ENCODE assay signal across 2 cellular contexts in the genomic region with DNA sequence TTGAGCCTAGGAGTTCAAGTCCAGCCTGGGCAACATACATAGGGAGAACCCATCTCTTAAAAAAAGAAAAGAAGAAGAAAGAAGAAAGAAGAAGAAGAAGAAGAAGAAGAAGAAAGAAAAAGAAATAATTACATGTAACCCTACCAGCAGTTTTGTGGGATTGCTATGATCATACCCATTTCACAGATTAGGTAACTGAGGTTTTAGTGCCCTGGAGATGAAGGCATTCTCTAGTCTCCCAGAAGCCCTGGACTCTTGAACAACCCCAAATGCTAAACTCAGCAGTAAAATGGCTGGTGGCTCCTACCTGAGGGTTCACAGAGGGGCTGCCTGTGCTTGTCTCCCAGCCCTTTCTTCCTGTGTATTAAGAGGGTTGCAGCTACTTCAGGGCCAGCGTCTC.
A peak's percentile ranks its signal among the peaks of the same experiment; 100 is the strongest.
TF ChIP-seq lines count a peak whose summit lies in the region.

No MANE protein-coding gene starts in this region.

TF ChIP-seq in HEK293, 187 proteins besides CTCF, POLR2A, EP300 and RAD21:
- TF ChIP-seq, protein P1, sequence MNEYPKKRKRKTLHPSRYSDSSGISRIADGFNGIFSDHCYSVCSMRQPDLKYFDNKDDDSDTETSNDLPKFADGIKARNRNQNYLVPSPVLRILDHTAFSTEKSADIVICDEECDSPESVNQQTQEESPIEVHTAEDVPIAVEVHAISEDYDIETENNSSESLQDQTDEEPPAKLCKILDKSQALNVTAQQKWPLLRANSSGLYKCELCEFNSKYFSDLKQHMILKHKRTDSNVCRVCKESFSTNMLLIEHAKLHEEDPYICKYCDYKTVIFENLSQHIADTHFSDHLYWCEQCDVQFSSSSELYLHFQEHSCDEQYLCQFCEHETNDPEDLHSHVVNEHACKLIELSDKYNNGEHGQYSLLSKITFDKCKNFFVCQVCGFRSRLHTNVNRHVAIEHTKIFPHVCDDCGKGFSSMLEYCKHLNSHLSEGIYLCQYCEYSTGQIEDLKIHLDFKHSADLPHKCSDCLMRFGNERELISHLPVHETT (tag by site-specific recombination; IDR thresholded peaks at IDR 0.05) = 0 out of 2 replicates have a peak, but pooled peaks have one; percentile 33

TF ChIP-seq in K562, 482 proteins besides CTCF, POLR2A, EP300 and RAD21:
- TF ChIP-seq ADNP (tag; IDR thresholded peaks at IDR 0.05) = peak; percentile 68
- peak; percentile 57 to 73 for TF ChIP-seq KDM1A (IDR thresholded peaks at IDR 0.05)
- TF ChIP-seq BCOR (IDR thresholded peaks at IDR 0.05) = peak; percentile 93
- peak; percentile 87; the same call in 1 of the 2 replicates for TF ChIP-seq SMARCA5 (IDR thresholded peaks at IDR 0.05)
- peak; percentile 71 for TF ChIP-seq RBM25 (IDR thresholded peaks at IDR 0.05; ENCODE audit: low read depth, low read length, severe bottlenecking)
